In genomic region chr11:22177186-22177585, GRCh38 we compare ENCODE assay signal across 23 cellular contexts. TPM values are rescaled to one million over a fixed set of nuclear protein-coding genes. Genes with fewer than 3 reads are reported as not detected.
DNase-seq lines count a peak whose midpoint lies in the region; ATAC-seq, FAIRE-seq and TF ChIP-seq lines count a peak whose summit lies in the region.
"Had no signal": no experiment of that assay in that cellular context is flagged by ENCODE, and none has a peak within 500 bp of the region (broad histone marks: within the 10 kb centered on the region; RNA-seq: fewer than 3 reads in every experiment).

No MANE protein-coding gene starts in this region.

- H3K4me1 ChIP-seq in left ventricle myocardium inferior (no peaks in the 10 kb centered on the region), H1 (replicated peaks in 1 of 4; ENCODE audit: control insufficient read depth in 3 of 4, insufficient read depth in 4 of 4, low read length in 3 of 4) (no peaks in the 10 kb centered on the region)
- H3K4me1 ChIP-seq: lower lobe of right lung, stomach, upper lobe of right lung had no signal

- H3K4me3 ChIP-seq in left ventricle myocardium inferior = no peak overlapping the region
- no peak overlapping the region for H3K4me3 ChIP-seq in H1 (ENCODE audit: extremely low read depth in 1 of 4, insufficient read depth in 2 of 4, low read depth in 3 of 4, low read length in 4 of 4)
- H3K4me3 ChIP-seq: cardiac muscle cell, lower lobe of right lung, MG63, stomach, upper lobe of right lung had no signal

- no peak overlapping the region for H2AK5ac ChIP-seq in H1 (ENCODE audit: low read depth, low read length)

- H3K27me3 ChIP-seq in left ventricle myocardium inferior (ENCODE audit: low read depth) (no peaks in the 10 kb centered on the region), H1 (replicated peaks in 1 of 4; ENCODE audit: control insufficient read depth in 3 of 4, extremely low read depth in 1 of 4, insufficient read depth in 3 of 4, low read length in 3 of 4) (no peaks in the 10 kb centered on the region)
- H3K27me3 ChIP-seq: cardiac muscle cell, MG63 had no signal

- no peak overlapping the region for H3K18ac ChIP-seq in H1 (ENCODE audit: extremely low read depth, low read length)

- no peak overlapping the region for H3K27ac ChIP-seq in left ventricle myocardium inferior (replicated peaks)
- H3K27ac ChIP-seq in H1 (ENCODE audit: low read depth, low read length) = no peak overlapping the region
- H3K27ac ChIP-seq: C4-2B, cardiac muscle cell, lower lobe of right lung, stomach, upper lobe of right lung had no signal

- no peak overlapping the region for H3K14ac ChIP-seq in H1 (ENCODE audit: insufficient read length)

- H3K4me2 ChIP-seq in H1 (ENCODE audit: insufficient read depth in 1 of 2, low read depth in 2 of 2, low read length in 2 of 2) = no peak overlapping the region

- no peak overlapping the region for H4K91ac ChIP-seq in H1 (replicated peaks; ENCODE audit: insufficient read length, low read length)

- H4K5ac ChIP-seq in H1 (ENCODE audit: insufficient read length, low read depth, low read length) = no peak overlapping the region

- 97% methylated on average over 4 of the region's 4 CpGs; no CpG with 5 or more reads in 1 of the 2 experiments for WGBS in H1 (ENCODE audit: extremely low coverage in 1 of 2, insufficient coverage in 1 of 2, insufficient read length in 1 of 2, insufficient replicate concordance in 2 of 2, low coverage in 1 of 2, low lambda C conversion rate in 2 of 2, missing lambda C conversion rate in 1 of 2), 2 experiments

- H2AFZ ChIP-seq in H1 (ENCODE audit: low read length) = peak overlapping the region; percentile 5; the same call in 1 of the 2 replicates

- POLR2A ChIA-PET in H1 (lab: Charles Lee; ENCODE audit: partially characterized antibody) = no interaction called here

- H4K8ac ChIP-seq in H1 (ENCODE audit: extremely low read depth, insufficient read depth, low read length) = no peak overlapping the region

- no peak overlapping the region for H2BK15ac ChIP-seq in H1 (ENCODE audit: low read length)

- H3K36me3 ChIP-seq in left ventricle myocardium inferior = no peaks in the 10 kb centered on the region
- no peaks in the 10 kb centered on the region for H3K36me3 ChIP-seq in H1 (ENCODE audit: control insufficient read depth in 2 of 4, insufficient read depth in 4 of 4, low read length in 3 of 4)
- H3K36me3 ChIP-seq: cardiac muscle cell, lower lobe of right lung, MG63, stomach, upper lobe of right lung had no signal

- no peak overlapping the region for H2BK5ac ChIP-seq in H1 (ENCODE audit: low read depth, low read length)

- H3K23me2 ChIP-seq in H1 (ENCODE audit: low read depth, low read length) = no peaks in the 10 kb centered on the region

- FAIRE-seq in H1 (lab: Jason Lieb, UNC) = peak; percentile 52
- FAIRE-seq: endothelial cell of umbilical vein had no signal

- CTCF ChIA-PET in H1 (lab: Charles Lee; ENCODE audit: partially characterized antibody) = interaction anchor here (1.0 to 2.0 kb wide), 2 partner anchors 67 to 128 kb away, joined by 4 to 8 read pairs; no protein-coding TSS in a partner anchor

- no peak overlapping the region for H3K56ac ChIP-seq in H1 (replicated peaks; ENCODE audit: insufficient read length, low read depth, low read length)

- TF ChIP-seq CTCF in left ventricle myocardium inferior (IDR thresholded peaks at IDR 0.05; ENCODE audit: borderline replicate concordance) (peak; percentile 34), H1 (IDR thresholded peaks at IDR 0.05; ENCODE audit: control extremely low read depth in 1 of 3, insufficient read depth in 1 of 3, low read depth in 1 of 3, low read length in 3 of 3) (peak in 1 of 3 experiments; percentile 41; a peak in 1 of 4 replicates)

- no peak for TF ChIP-seq POLR2A in H1 (IDR thresholded peaks at IDR 0.05; ENCODE audit: control extremely low read depth in 1 of 2, low read depth in 2 of 2, low read length in 2 of 2)

- no peak overlapping the region for H3K4ac ChIP-seq in H1 (replicated peaks; ENCODE audit: insufficient read length, low read depth, low read length)

- H2BK120ac ChIP-seq in H1 (replicated peaks; ENCODE audit: low read depth, low read length) = no peak overlapping the region

- DNase-seq in left ventricle myocardium inferior (no peak), Right ventricle myocardium superior (no peak), H1 (ENCODE audit: low read depth in 1 of 2, low spot score in 2 of 2) (no peak), retina (no peak), NCI-H1694 treated with DMSO at 0.1 percent for 48 hours (lab: John Stamatoyannopoulos, UW) (no peak), activated gamma-delta T cell treated with Interleukin-2 at 50 U/mL for 16 hours (no peak)
- DNase-seq in activated naive CD4-positive, alpha-beta T cell (lab: John Stamatoyannopoulos, UW) = no peak
- DNase-seq: activated CD4-positive, alpha-beta memory T cell treated with anti-CD3 and anti-CD28 coated beads, Interleukin-2, amount 10 ng/mL, durations not matched to agents 7 days and 5 days; activated T-cell treated with anti-CD3 and anti-CD28 coated beads for 4 hours; amygdala; islet precursor cell; lower lobe of right lung; MG63; NCI-H226; nucleus accumbens; SHP77 treated with DMSO at 0.1 percent for 48 hours; stimulated activated CD4-positive, alpha-beta T cell treated with anti-CD3 and anti-CD28 coated beads, Interleukin-4, amount 100 ng/mL, for 4 hours; stomach; upper lobe of right lung had no signal

- no peak for ATAC-seq in Right ventricle myocardium superior (ENCODE audit: poor library complexity)
- peak; percentile 44 for ATAC-seq in HG02870 (IDR thresholded peaks at IDR 0.05; ENCODE audit: unreplicated experiment)
- ATAC-seq: lower lobe of right lung, upper lobe of right lung had no signal

- H3K9ac ChIP-seq in H1 (replicated peaks in 1 of 4; ENCODE audit: extremely low read depth in 1 of 4, low read depth in 3 of 4, low read length in 3 of 4) = no peak overlapping the region

- no peak overlapping the region for H2BK20ac ChIP-seq in H1 (ENCODE audit: low read length)

- no peak for TF ChIP-seq EP300 in H1 (IDR thresholded peaks at IDR 0.05; ENCODE audit: borderline replicate concordance in 1 of 2, low read depth in 2 of 2, low read length in 2 of 2)

- H3K9me3 ChIP-seq in left ventricle myocardium inferior (replicated peaks) (no peaks in the 10 kb centered on the region), H1 (ENCODE audit: insufficient read depth in 2 of 2, low read depth in 1 of 2, low read length in 1 of 2) (no peaks in the 10 kb centered on the region)
- H3K9me3 ChIP-seq: lower lobe of right lung, MG63, stomach, upper lobe of right lung had no signal

- H3K79me2 ChIP-seq in H1 (ENCODE audit: control insufficient read depth in 1 of 2, insufficient read depth in 2 of 2, low read length in 2 of 2) = no peaks in the 10 kb centered on the region

- no peaks in the 10 kb centered on the region for H4K20me1 ChIP-seq in H1 (replicated peaks in 1 of 2; ENCODE audit: control insufficient read depth in 1 of 2, insufficient read depth in 2 of 2, low read length in 2 of 2)

- H2BK12ac ChIP-seq in H1 (ENCODE audit: low read depth, low read length) = no peak overlapping the region

- intact Hi-C loops in left ventricle myocardium inferior (cut with micrococcal nuclease) (no loop called here), Right ventricle myocardium superior (cut with DNase I) (no loop called here)

- no peaks in the 10 kb centered on the region for H3K79me1 ChIP-seq in H1 (ENCODE audit: low read depth, low read length)

- H3K23ac ChIP-seq in H1 (ENCODE audit: insufficient read length) = no peak overlapping the region

- TF ChIP-seq RAD21 in H1 (IDR thresholded peaks at IDR 0.05 in 1 of 2, conservative IDR thresholded peaks at IDR 0.05 in 1 of 2; ENCODE audit: low read depth in 2 of 2, low read length in 2 of 2) = no peak

TF ChIP-seq in H1, 55 proteins besides CTCF, POLR2A, EP300 and RAD21:
- TF ChIP-seq TCF12 (IDR thresholded peaks at IDR 0.05; ENCODE audit: low read depth, low read length) (no peak), CBX8 (IDR thresholded peaks at IDR 0.05; ENCODE audit: borderline replicate concordance, low read depth, low read length) (no peak), RBBP5 (IDR thresholded peaks at IDR 0.05; ENCODE audit: borderline replicate concordance, low read depth, low read length) (no peak), RFX5 (IDR thresholded peaks at IDR 0.05; ENCODE audit: borderline replicate concordance, low read depth, low read length) (no peak), MAFK (IDR thresholded peaks at IDR 0.05; ENCODE audit: low read depth, low read length) (no peak), MAX (IDR thresholded peaks at IDR 0.05) (no peak), SIN3A (conservative IDR thresholded peaks at IDR 0.05 in 1 of 2, IDR thresholded peaks at IDR 0.05 in 1 of 2; ENCODE audit: low read depth in 1 of 2, low read length in 2 of 2) (no peak), TAF1 (IDR thresholded peaks at IDR 0.05; ENCODE audit: low read depth, low read length) (no peak), KDM1A (IDR thresholded peaks at IDR 0.05; ENCODE audit: borderline replicate concordance, low read length) (no peak), SUZ12 (IDR thresholded peaks at IDR 0.05; ENCODE audit: low read length) (no peak), ASH2L (IDR thresholded peaks at IDR 0.05; ENCODE audit: low read length) (no peak), EZH2 (IDR thresholded peaks at IDR 0.05; ENCODE audit: low read depth, low read length, severe bottlenecking) (no peak)

RNA-seq across cellular contexts. Expression of gene ANO5, which starts 15.7 kb away (rescaled TPM):
- 79.7 TPM for total RNA-seq in left ventricle myocardium inferior
- total RNA-seq in Right ventricle myocardium superior = 68.9 TPM
- total RNA-seq in H1 (2021; fragmentation: NEBNext Ultra II Directional; extraction: Animal tissue kit (Norgen Biotek cat#: 25700)) = 4.6 and 5.0 TPM in 2 replicates
- polyA plus RNA-seq in H1 (2011; rRNA removed) = 2.5 and 2.6 TPM in 2 replicates
- polyA plus RNA-seq in H1 (2011; cell fraction: cytosol; rRNA removed) = 1.9 TPM
- 7.2 TPM for polyA plus RNA-seq in H1 (2011; cell fraction: nucleus; rRNA removed)
- 1.3 to 2.9 TPM (median 1.9 TPM) in 4 replicates for polyA plus RNA-seq in H1 (2012, experiment 1 of 2)
- polyA plus RNA-seq in H1 (2012, experiment 2 of 2) = 0.41 TPM
- polyA plus RNA-seq in H1 (2013, experiment 1 of 2) = 4.8 TPM
- 4.8 TPM for polyA plus RNA-seq in H1 (2013, experiment 2 of 2)
- polyA minus RNA-seq in H1 (2011; rRNA and poly(A)+ RNA removed) = 13.1 and 24.5 TPM in 2 replicates
- 5.0 TPM for polyA minus RNA-seq in H1 (2011; cell fraction: cytosol; rRNA and poly(A)+ RNA removed)
- polyA minus RNA-seq in H1 (2011; cell fraction: nucleus; rRNA and poly(A)+ RNA removed) = 14.9 TPM
- total RNA-seq: activated CD4-positive, alpha-beta memory T cell treated with anti-CD3 and anti-CD28 coated beads, Interleukin-2, amount 10 ng/mL, durations not matched to agents 7 days and 5 days had no signal

Comparison
In these comparisons a context has a peak if more than half of its experiments do, and no peak if none do; other contexts are left out.
1. RNA of gene ANO5, which starts 15.7 kb away (total RNA-seq): 79.7 TPM in left ventricle myocardium inferior (single experiment) and 68.9 TPM in Right ventricle myocardium superior (single experiment); 4.6 to 5.0 TPM in H1; every median in the first group is over 10 times any median in the second.